1 cellular context compared by ENCODE assay signal in the genomic region with DNA sequence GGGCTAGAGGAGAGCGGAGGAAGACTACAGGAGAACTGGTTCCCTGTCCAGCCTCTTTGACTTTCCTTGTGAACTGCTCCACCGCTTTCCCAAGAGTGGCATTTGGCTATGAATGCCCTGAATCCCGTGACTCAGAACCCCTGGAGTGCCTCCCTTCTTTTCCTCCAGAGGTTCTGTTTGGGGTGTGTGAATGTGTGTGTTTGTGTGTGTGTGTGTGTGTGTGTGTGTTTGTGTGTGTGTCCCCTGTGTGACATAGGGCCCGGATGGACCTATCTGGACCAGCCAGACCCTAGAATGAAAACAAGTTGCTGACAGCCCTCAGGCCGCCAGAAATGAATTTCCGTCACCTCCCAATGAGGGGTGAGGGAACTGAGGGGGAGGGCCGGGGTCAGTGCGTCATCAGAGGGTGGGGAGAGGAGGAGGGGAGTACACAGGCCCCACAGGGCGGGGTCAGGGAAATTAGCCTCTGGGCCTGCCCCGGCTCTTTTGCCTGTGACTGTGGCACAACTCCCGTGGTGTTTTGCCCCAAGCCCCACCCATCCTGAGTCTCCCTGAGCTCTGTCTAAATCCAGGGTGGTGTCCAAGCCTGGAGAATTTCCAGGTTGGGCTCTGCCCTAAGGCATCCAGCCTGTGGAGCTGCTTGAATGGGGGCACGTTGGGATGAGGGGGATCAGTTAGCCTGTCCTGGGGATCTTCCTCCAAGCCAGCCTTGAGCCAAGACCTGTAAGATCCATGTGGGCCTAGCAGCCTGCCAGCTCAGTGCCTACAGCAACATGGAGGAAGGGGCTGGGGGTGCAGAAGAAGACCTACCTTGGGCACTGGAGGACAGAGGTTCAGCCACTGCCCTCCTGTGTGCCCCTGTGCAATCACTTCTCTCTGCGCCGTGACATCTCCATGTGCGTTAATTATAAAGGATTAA.
TF ChIP-seq lines count a peak whose summit lies in the region.

No MANE protein-coding gene starts in this region.

TF ChIP-seq in WTC11, 78 proteins besides CTCF, POLR2A, EP300 and RAD21 (continued from another document):
- TF ChIP-seq, protein P1, sequence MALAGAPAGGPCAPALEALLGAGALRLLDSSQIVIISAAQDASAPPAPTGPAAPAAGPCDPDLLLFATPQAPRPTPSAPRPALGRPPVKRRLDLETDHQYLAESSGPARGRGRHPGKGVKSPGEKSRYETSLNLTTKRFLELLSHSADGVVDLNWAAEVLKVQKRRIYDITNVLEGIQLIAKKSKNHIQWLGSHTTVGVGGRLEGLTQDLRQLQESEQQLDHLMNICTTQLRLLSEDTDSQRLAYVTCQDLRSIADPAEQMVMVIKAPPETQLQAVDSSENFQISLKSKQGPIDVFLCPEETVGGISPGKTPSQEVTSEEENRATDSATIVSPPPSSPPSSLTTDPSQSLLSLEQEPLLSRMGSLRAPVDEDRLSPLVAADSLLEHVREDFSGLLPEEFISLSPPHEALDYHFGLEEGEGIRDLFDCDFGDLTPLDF (CRISPR knock-in tag; IDR thresholded peaks at IDR 0.05), result no peak
- no peak for TF ChIP-seq E2F4 (CRISPR knock-in tag; IDR thresholded peaks at IDR 0.05; ENCODE audit: borderline replicate concordance, low read depth)
- no peak for TF ChIP-seq PRRX2 (CRISPR knock-in tag; IDR thresholded peaks at IDR 0.05)
- no peak for TF ChIP-seq ZNF671 (CRISPR knock-in tag; IDR thresholded peaks at IDR 0.05)
- TF ChIP-seq, protein P2, sequence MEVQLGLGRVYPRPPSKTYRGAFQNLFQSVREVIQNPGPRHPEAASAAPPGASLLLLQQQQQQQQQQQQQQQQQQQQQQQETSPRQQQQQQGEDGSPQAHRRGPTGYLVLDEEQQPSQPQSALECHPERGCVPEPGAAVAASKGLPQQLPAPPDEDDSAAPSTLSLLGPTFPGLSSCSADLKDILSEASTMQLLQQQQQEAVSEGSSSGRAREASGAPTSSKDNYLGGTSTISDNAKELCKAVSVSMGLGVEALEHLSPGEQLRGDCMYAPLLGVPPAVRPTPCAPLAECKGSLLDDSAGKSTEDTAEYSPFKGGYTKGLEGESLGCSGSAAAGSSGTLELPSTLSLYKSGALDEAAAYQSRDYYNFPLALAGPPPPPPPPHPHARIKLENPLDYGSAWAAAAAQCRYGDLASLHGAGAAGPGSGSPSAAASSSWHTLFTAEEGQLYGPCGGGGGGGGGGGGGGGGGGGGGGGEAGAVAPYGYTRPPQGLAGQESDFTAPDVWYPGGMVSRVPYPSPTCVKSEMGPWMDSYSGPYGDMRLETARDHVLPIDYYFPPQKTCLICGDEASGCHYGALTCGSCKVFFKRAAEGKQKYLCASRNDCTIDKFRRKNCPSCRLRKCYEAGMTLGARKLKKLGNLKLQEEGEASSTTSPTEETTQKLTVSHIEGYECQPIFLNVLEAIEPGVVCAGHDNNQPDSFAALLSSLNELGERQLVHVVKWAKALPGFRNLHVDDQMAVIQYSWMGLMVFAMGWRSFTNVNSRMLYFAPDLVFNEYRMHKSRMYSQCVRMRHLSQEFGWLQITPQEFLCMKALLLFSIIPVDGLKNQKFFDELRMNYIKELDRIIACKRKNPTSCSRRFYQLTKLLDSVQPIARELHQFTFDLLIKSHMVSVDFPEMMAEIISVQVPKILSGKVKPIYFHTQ (CRISPR knock-in tag; IDR thresholded peaks at IDR 0.05), result no peak
- no peak for TF ChIP-seq NFATC4 (CRISPR knock-in tag; IDR thresholded peaks at IDR 0.05)
- peak; percentile 60; the same call in 1 of the 2 replicates for TF ChIP-seq FOXK1 (CRISPR knock-in tag; IDR thresholded peaks at IDR 0.05)
- TF ChIP-seq TEAD1 (CRISPR knock-in tag; IDR thresholded peaks at IDR 0.05), result no peak
- TF ChIP-seq, protein P3, sequence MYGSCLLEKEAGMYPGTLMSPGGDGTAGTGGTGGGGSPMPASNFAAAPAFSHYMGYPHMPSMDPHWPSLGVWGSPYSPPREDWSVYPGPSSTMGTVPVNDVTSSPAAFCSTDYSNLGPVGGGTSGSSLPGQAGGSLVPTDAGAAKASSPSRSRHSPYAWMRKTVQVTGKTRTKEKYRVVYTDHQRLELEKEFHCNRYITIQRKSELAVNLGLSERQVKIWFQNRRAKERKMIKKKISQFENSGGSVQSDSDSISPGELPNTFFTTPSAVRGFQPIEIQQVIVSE (CRISPR knock-in tag; IDR thresholded peaks at IDR 0.05; ENCODE audit: borderline replicate concordance), result no peak
- TF ChIP-seq NR3C1 (CRISPR knock-in tag; conservative IDR thresholded peaks at IDR 0.05; ENCODE audit: low read depth), result no peak
